Comparison of ENCODE assay signal across 16 cellular contexts in the genomic region with DNA sequence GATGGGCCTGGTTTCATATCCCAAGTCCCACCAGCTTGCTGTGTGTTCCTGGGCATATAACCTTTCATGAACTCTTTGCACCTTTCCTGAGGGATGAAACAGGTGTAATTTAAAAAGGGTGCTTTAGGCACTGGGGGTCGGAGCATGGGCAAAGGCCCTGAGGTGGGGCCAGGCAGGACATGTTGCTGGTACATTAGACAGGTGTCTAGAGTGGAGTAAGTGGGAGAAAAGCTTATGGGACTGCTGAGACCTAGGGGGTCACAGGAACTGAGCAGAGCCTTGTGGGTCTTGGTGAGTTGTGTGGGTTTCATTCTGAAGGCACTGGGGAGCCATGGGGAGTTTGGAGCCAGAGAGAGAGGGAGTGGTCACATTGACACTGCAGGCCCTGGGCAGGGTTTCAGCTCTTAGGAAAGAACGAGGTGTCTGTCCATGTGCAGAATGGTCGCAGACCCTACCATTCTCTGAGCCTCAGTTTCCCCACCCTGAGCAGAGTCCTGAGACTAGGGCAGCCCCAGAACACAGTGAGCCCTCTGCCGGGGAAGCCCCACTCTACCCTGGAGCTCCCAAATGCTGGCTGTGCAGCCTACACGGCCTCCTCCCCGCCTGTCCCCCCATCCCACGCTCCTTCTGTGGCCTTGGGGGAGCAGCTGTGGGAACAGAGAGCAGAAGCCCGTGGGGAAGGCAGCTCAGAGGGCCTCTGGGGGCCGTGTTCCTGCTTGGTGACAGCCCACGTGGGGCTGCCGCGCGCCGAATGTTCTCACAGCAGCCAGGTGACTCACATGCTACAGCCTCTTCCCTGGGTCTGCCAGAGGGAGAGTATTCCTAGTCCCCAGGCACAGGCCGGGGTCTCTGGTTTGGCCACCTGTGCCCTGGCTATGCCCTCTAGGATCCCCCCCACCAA. TPM values are rescaled to one million over a fixed set of nuclear protein-coding genes. Genes with fewer than 3 reads are reported as not detected.
DNase-seq lines count a peak whose midpoint lies in the region; ATAC-seq and TF ChIP-seq lines count a peak whose summit lies in the region.
"Had no signal": no experiment of that assay in that cellular context is flagged by ENCODE, and none has a peak within 500 bp of the region (broad histone marks: within the 10 kb centered on the region; RNA-seq: fewer than 3 reads in every experiment).

No MANE protein-coding gene starts in this region.

- H2AFZ ChIP-seq in osteoblast (ENCODE audit: low read length): no peak overlapping the region

- POLR2A ChIA-PET in RWPE1 (lab: Yijun Ruan, JAX; ENCODE audit: low non-redundant PET): interaction anchor here (0.5 kb wide), 1 partner anchor 36 kb away, joined by 3 read pairs; no protein-coding TSS in a partner anchor

- peaks cover 8% of the 10 kb centered on the region for H3K36me3 Mint-ChIP-seq in endothelial cell (ENCODE audit: low read depth, unreplicated experiment)
- H3K36me3 Mint-ChIP-seq: CD4-positive, alpha-beta memory T cell had no signal

- ATAC-seq in activated CD4-positive, CD25-positive, alpha-beta regulatory T cell treated with anti-CD3 and anti-CD28 coated beads, Interleukin-2, amount 50 U/mL, for 24 hours: no peak

- DNase-seq in M059J (ENCODE audit: low read depth): peak; percentile 56
- no peak for DNase-seq in RWPE1 (ENCODE audit: low spot score)
- no peak for DNase-seq in endothelial cell (ENCODE audit: low spot score)
- peak; percentile 62 for DNase-seq in osteoblast (ENCODE audit: insufficient read length, low spot score, missing footprints)
- DNase-seq in activated naive CD4-positive, alpha-beta T cell (lab: John Stamatoyannopoulos, UW): no peak
- DNase-seq in SIG-M5 (lab: John Stamatoyannopoulos, UW): no peak
- no peak for DNase-seq in NCI-H82 (lab: John Stamatoyannopoulos, UW)
- DNase-seq: BE2C; Calu3; CD4-positive, alpha-beta memory T cell; H7; Karpas-422; NCI-H187 treated with DMSO at 0.1 percent for 48 hours; NCI-H69; SHP77 treated with DMSO at 0.1 percent for 48 hours had no signal

- H3K4me3 Mint-ChIP-seq in endothelial cell (ENCODE audit: unreplicated experiment): no peak overlapping the region

- H3K27me3 ChIP-seq in osteoblast (ENCODE audit: insufficient read depth, low read length): no peaks in the 10 kb centered on the region

- no peaks in the 10 kb centered on the region for H3K79me2 ChIP-seq in osteoblast (ENCODE audit: insufficient read depth, low read length)

- peak overlapping the region; percentile 30 for H3K27ac Mint-ChIP-seq in endothelial cell (ENCODE audit: unreplicated experiment)
- H3K27ac Mint-ChIP-seq: CD4-positive, alpha-beta memory T cell had no signal

- H3K4me1 ChIP-seq in osteoblast (ENCODE audit: insufficient read depth, low read length): peaks cover 6% of the 10 kb centered on the region
- H3K4me1 ChIP-seq: BE2C had no signal

- H4K20me1 ChIP-seq in osteoblast (ENCODE audit: insufficient read depth, low read length): peaks cover 3% of the 10 kb centered on the region

- peaks cover 5% of the 10 kb centered on the region for H3K4me1 Mint-ChIP-seq in endothelial cell (ENCODE audit: unreplicated experiment)

- H3K4me3 ChIP-seq in osteoblast (ENCODE audit: insufficient read depth, low read length): no peak overlapping the region

- H3K27ac ChIP-seq in RWPE1: peak overlapping the region; percentile 1
- no peak overlapping the region for H3K27ac ChIP-seq in osteoblast (ENCODE audit: low read depth, low read length)

- H3K27me3 Mint-ChIP-seq in endothelial cell (ENCODE audit: unreplicated experiment): peaks cover 5% of the 10 kb centered on the region

- CTCF ChIA-PET in RWPE1 (lab: Yijun Ruan, JAX): interaction anchor here (1.0 to 1.4 kb wide), 2 partner anchors 17 to 38 kb away, joined by 4 to 5 read pairs; no protein-coding TSS in a partner anchor

- no peak for TF ChIP-seq CTCF in RWPE1 (conservative IDR thresholded peaks at IDR 0.05; ENCODE audit: low read depth)
- no peak for TF ChIP-seq CTCF in endothelial cell (IDR thresholded peaks at IDR 0.05; ENCODE audit: unreplicated experiment)
- TF ChIP-seq CTCF in osteoblast (IDR thresholded peaks at IDR 0.05; ENCODE audit: extremely low read depth, low read depth, low read length): no peak

- H3K9me3 ChIP-seq in osteoblast (ENCODE audit: low read depth, low read length): no peaks in the 10 kb centered on the region
- H3K9me3 ChIP-seq: BE2C had no signal

- H3K4me2 ChIP-seq in osteoblast (ENCODE audit: insufficient read depth, low read length): no peak overlapping the region

- H3K9me3 Mint-ChIP-seq in endothelial cell (ENCODE audit: unreplicated experiment): no peaks in the 10 kb centered on the region
- H3K9me3 Mint-ChIP-seq: CD4-positive, alpha-beta memory T cell had no signal

- peaks cover 4% of the 10 kb centered on the region for H3K36me3 ChIP-seq in osteoblast (ENCODE audit: insufficient read depth, low read length)
- H3K36me3 ChIP-seq: BE2C had no signal

RNA-seq across cellular contexts. Expression of a gene that starts 7.3 kb away (rescaled TPM):
- total RNA-seq in M059J (2014; rRNA removed; shearing (Covaris generic)): 105 and 141 TPM in 2 replicates
- total RNA-seq in endothelial cell (ENCODE audit: unreplicated experiment) (222 TPM), osteoblast (98.4 and 107 TPM in 2 replicates)

RNA-seq across cellular contexts. Expression of a gene that starts 28.8 kb away (rescaled TPM):
- total RNA-seq in M059J (2014; rRNA removed; shearing (Covaris generic)): 75.5 and 76.5 TPM in 2 replicates
- total RNA-seq in endothelial cell (ENCODE audit: unreplicated experiment): 33.7 TPM
- 46.7 and 52.5 TPM in 2 replicates for total RNA-seq in osteoblast

RNA-seq across cellular contexts. Expression of a gene that starts 29.1 kb away (rescaled TPM):
- 334 and 499 TPM in 2 replicates for total RNA-seq in M059J (2014; rRNA removed; shearing (Covaris generic))
- 213 TPM for total RNA-seq in endothelial cell (ENCODE audit: unreplicated experiment)
- 179 and 180 TPM in 2 replicates for total RNA-seq in osteoblast

RNA-seq across cellular contexts. Expression of a gene that starts 52.4 kb away (rescaled TPM):
- 0.98 and 1.1 TPM in 2 replicates for total RNA-seq in M059J (2014; rRNA removed; shearing (Covaris generic))
- total RNA-seq in endothelial cell (ENCODE audit: unreplicated experiment) (15.7 TPM), osteoblast (0.29 and 0.36 TPM in 2 replicates)
- total RNA-seq: CD4-positive, alpha-beta memory T cell had no signal

Comparison
In these comparisons a context has a peak if more than half of its experiments do, and no peak if none do; other contexts are left out.
1. DNase-seq: peak in M059J (single experiment) and osteoblast (single experiment); none in RWPE1 (single experiment), endothelial cell (single experiment), activated naive CD4-positive, alpha-beta T cell (0 of 4), SIG-M5 (single experiment) and NCI-H82 (single experiment).